Comparison of ENCODE assay signal across 20 cellular contexts in the genomic region with DNA sequence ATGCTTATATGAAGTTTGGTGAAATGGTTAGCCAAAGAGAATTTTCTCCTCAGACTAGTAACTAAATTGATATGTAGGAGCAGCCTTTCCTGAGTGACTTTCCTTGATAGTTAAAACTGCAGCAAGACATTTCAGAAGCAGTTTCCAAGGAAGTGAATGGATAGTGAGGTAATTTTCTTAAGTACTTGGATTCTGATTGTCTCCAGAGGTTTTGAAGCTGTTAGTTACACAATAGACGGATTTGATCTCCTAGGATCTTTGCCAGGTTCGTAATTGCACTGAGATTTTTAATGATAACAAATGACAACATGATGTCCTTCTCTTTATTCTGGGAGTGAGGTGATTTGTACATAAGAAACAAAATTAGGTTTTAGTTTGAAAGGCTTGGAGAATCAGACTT. TPM values are rescaled to one million over a fixed set of nuclear protein-coding genes. Genes with fewer than 3 reads are reported as not detected.
DNase-seq lines count a peak whose midpoint lies in the region; ATAC-seq and TF ChIP-seq lines count a peak whose summit lies in the region.
"Had no signal": no experiment of that assay in that cellular context is flagged by ENCODE, and none has a peak within 500 bp of the region (broad histone marks: within the 10 kb centered on the region; RNA-seq: fewer than 3 reads in every experiment).

No MANE protein-coding gene starts in this region.

- H3K27ac Mint-ChIP-seq in endodermal cell, result peak overlapping the region; percentile 4
- H3K27ac Mint-ChIP-seq: activated naive CD4-positive, alpha-beta T cell treated with anti-CD3 and anti-CD28 coated beads for 36 hours; naive thymus-derived CD4-positive, alpha-beta T cell; progenitor cell of endocrine pancreas had no signal

- no peaks in the 10 kb centered on the region for H3K36me3 Mint-ChIP-seq in endodermal cell (ENCODE audit: low read depth)
- H3K36me3 Mint-ChIP-seq: naive thymus-derived CD4-positive, alpha-beta T cell had no signal

- H3K9ac ChIP-seq in endodermal cell (ENCODE audit: extremely low read depth, low read length, poor library complexity, severe bottlenecking), result no peak overlapping the region

- H3K27me3 ChIP-seq in right atrium auricular region, result no peaks in the 10 kb centered on the region
- H3K27me3 ChIP-seq in endodermal cell (ENCODE audit: control insufficient read depth, insufficient read depth, low read length, poor library complexity, severe bottlenecking), result no peaks in the 10 kb centered on the region
- H3K27me3 ChIP-seq: colonic mucosa, MG63 had no signal

- no peaks in the 10 kb centered on the region for H3K27me3 Mint-ChIP-seq in endodermal cell (ENCODE audit: insufficient read depth)
- H3K27me3 Mint-ChIP-seq: naive thymus-derived CD4-positive, alpha-beta T cell; progenitor cell of endocrine pancreas had no signal

- H3K4me3 ChIP-seq in right atrium auricular region (no peak overlapping the region), endodermal cell (ENCODE audit: low read length) (no peak overlapping the region)
- H3K4me3 ChIP-seq: colonic mucosa, MG63 had no signal

- intact Hi-C loops in Right ventricle myocardium superior (cut with DNase I), result no loop called here

- H3K9me3 ChIP-seq in right atrium auricular region (no peaks in the 10 kb centered on the region), endodermal cell (ENCODE audit: control insufficient read depth, low read length) (no peaks in the 10 kb centered on the region)
- H3K9me3 ChIP-seq: colonic mucosa, MG63 had no signal

- H3K4me3 Mint-ChIP-seq in endodermal cell, result no peak overlapping the region
- H3K4me3 Mint-ChIP-seq: activated naive CD4-positive, alpha-beta T cell treated with anti-CD3 and anti-CD28 coated beads for 36 hours; naive thymus-derived CD4-positive, alpha-beta T cell had no signal

- H3K4me1 Mint-ChIP-seq in endodermal cell, result no peaks in the 10 kb centered on the region
- H3K4me1 Mint-ChIP-seq: naive thymus-derived CD4-positive, alpha-beta T cell had no signal

- DNase-seq in Right ventricle myocardium superior, result no peak
- DNase-seq in right atrium auricular region (ENCODE audit: low spot score), result no peak
- no peak for DNase-seq in endodermal cell
- peak; percentile 39 for DNase-seq in iris pigment epithelial cell (ENCODE audit: low read depth)
- no peak for DNase-seq in anterior cingulate cortex (lab: John Stamatoyannopoulos, UW)
- no peak for DNase-seq in cerebellum (ENCODE audit: low spot score)
- no peak for DNase-seq in NOMO-1 treated with DMSO at 0.1 percent for 48 hours (lab: John Stamatoyannopoulos, UW; ENCODE audit: unreplicated experiment)
- DNase-seq in activated T-cell treated with anti-CD3 and anti-CD28 coated beads for 4 hours, result no peak
- DNase-seq: activated naive CD4-positive, alpha-beta T cell treated with anti-CD3 and anti-CD28 coated beads for 36 hours; colonic mucosa; GOT3; mammary epithelial cell; MG63; naive thymus-derived CD4-positive, alpha-beta T cell; NCI-H1694 treated with DMSO at 0.1 percent for 48 hours; NCI-H524; stimulated activated CD4-positive, alpha-beta T cell treated with anti-CD3 and anti-CD28 coated beads, Interleukin-12 subunit alpha, Interleukin-12 subunit beta, amount 100 ng/mL, for 4 hours had no signal

- whole genome bisulfite sequencing in endodermal cell (ENCODE audit: insufficient coverage in 1 of 2, insufficient read length in 1 of 2), 2 experiments, result 78% methylated on average over 2 of the region's 2 CpGs; no CpG with 5 or more reads in 1 of the 2 experiments

- peak; percentile 76 for ATAC-seq in Right ventricle myocardium superior (ENCODE audit: poor library complexity)
- ATAC-seq: HepG2; naive thymus-derived CD4-positive, alpha-beta T cell had no signal

- peaks cover 12% of the 10 kb centered on the region for H3K9me3 Mint-ChIP-seq in endodermal cell
- H3K9me3 Mint-ChIP-seq: activated naive CD4-positive, alpha-beta T cell treated with anti-CD3 and anti-CD28 coated beads for 36 hours had no signal

- TF ChIP-seq CTCF in right atrium auricular region (IDR thresholded peaks at IDR 0.05) (no peak), endodermal cell (conservative IDR thresholded peaks at IDR 0.05) (no peak)

- peak overlapping the region in 1 of 2 donors; percentile 4 for H3K27ac ChIP-seq in right atrium auricular region
- no peak overlapping the region for H3K27ac ChIP-seq in endodermal cell (ENCODE audit: low read depth, low read length)
- H3K27ac ChIP-seq: C4-2B, colonic mucosa had no signal

- H3K4me1 ChIP-seq in right atrium auricular region, result peaks cover 0 to 8% of the 10 kb centered on the region in 2 donors
- no peaks in the 10 kb centered on the region for H3K4me1 ChIP-seq in endodermal cell (ENCODE audit: control insufficient read depth, insufficient read depth, low read length)
- H3K4me1 ChIP-seq: colonic mucosa had no signal

- no peaks in the 10 kb centered on the region for H3K36me3 ChIP-seq in right atrium auricular region
- H3K36me3 ChIP-seq in endodermal cell (ENCODE audit: control insufficient read depth, insufficient read depth, low read length), result no peaks in the 10 kb centered on the region
- H3K36me3 ChIP-seq: colonic mucosa, MG63 had no signal

RNA-seq across cellular contexts. Expression of a gene that starts 29.2 kb away (rescaled TPM):
- total RNA-seq in Right ventricle myocardium superior (14.5 TPM), right atrium auricular region (10 to 100 TPM; 15.0 to 17.4 TPM), endodermal cell (1 to 10 TPM; 3.1 to 5.2 TPM), cerebellum (13.2 TPM)
- 6.6 TPM for polyA plus RNA-seq in endodermal cell (2013, experiment 1 of 2)
- polyA plus RNA-seq in endodermal cell (2013, experiment 2 of 2), result 6.4 TPM
- total RNA-seq: activated naive CD4-positive, alpha-beta T cell treated with anti-CD3 and anti-CD28 coated beads for 36 hours had no signal
- polyA plus RNA-seq: naive thymus-derived CD4-positive, alpha-beta T cell had no signal
